8 cellular contexts compared by ENCODE assay signal in the genomic region with DNA sequence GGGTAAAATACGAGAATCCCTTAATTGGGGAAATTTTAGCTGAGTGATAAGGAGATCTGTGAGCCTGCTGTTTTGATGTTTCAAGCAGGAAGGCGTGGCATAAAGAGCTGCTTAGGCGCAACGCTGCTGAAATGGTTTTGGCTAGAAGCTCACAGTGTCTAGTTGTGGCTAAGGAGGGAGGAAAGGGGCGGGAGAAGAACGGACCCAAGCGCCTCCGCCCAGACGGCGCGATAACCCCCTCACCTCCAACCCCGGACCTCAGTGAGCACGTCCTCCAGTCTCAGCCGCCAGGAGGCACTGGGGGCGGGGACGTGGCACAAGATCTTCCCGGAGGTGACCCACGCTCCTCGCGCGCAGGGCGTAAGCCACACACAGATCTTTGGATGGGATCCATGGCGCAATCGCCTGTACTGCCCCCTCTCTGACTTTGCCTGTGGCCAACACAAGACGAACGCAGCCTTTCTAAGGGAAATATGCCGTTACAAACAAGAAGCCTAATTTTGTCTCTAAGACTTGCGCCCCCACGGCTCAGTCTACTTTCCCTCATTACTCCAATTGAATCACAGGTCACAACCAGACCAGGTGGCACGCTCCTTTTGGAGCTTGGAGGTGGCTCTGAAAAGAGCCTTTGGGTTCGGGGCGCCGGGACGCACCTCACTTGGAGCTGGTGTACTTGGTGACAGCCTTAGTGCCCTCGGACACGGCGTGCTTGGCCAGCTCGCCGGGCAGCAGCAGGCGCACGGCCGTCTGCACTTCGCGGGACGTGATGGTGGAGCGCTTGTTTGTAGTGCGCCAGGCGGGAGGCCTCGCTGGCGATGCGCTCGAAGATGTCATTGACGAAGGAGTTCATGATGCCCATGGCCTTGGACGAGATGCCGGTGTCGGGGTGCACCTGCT. TPM values are rescaled to one million over a fixed set of nuclear protein-coding genes. Genes with fewer than 3 reads are reported as not detected.
DNase-seq lines count a peak whose midpoint lies in the region; ATAC-seq and TF ChIP-seq lines count a peak whose summit lies in the region.

No MANE protein-coding gene starts in this region.

- H3K27me3 Mint-ChIP-seq in osteocyte (ENCODE audit: unreplicated experiment): peaks cover 67% of the 10 kb centered on the region

- ATAC-seq in GM21526 (IDR thresholded peaks at IDR 0.05; ENCODE audit: low FRiP score, unreplicated experiment): peak; percentile 54

- no peaks in the 10 kb centered on the region for H3K36me3 Mint-ChIP-seq in osteocyte (ENCODE audit: unreplicated experiment)

- H3K9ac ChIP-seq in MM.1S (ENCODE audit: low read length): no peak overlapping the region

- H3K4me1 ChIP-seq in MM.1S (ENCODE audit: low read length): peaks cover 30% of the 10 kb centered on the region

- no peak overlapping the region for H3K27ac ChIP-seq in MM.1S (ENCODE audit: low read length)

- TF ChIP-seq POLR2A in erythroblast (IDR thresholded peaks at IDR 0.05; ENCODE audit: low read length): peak; percentile 83

- H2AFZ ChIP-seq in MM.1S (ENCODE audit: low read length): peak overlapping the region; percentile 49

- no peaks in the 10 kb centered on the region for H3K79me2 ChIP-seq in MM.1S (ENCODE audit: low read length)

- H3K4me3 Mint-ChIP-seq in osteocyte (ENCODE audit: unreplicated experiment): peak overlapping the region; percentile 80

- TF ChIP-seq CTCF in MM.1S (IDR thresholded peaks at IDR 0.05; ENCODE audit: low read length) (peak; percentile 21; the same call in 1 of the 2 replicates), osteocyte (IDR thresholded peaks at IDR 0.05) (no peak)

- H3K27me3 ChIP-seq in MM.1S (replicated peaks; ENCODE audit: insufficient read depth, low read length): 0 out of 2 replicates have a peak, but pooled peaks cover 3% of the 10 kb centered on the region

- H3K4me1 Mint-ChIP-seq in osteocyte (ENCODE audit: unreplicated experiment): peaks cover 25% of the 10 kb centered on the region

- H3F3A ChIP-seq in MM.1S (ENCODE audit: insufficient read depth, low read length): peaks cover 19% of the 10 kb centered on the region; the same call in 1 of the 2 replicates

- H3K4me2 ChIP-seq in MM.1S (ENCODE audit: low read depth, low read length): peak overlapping the region; percentile 71

- no peaks in the 10 kb centered on the region for H3K9me3 Mint-ChIP-seq in osteocyte (ENCODE audit: unreplicated experiment)

- H3K36me3 ChIP-seq in MM.1S (replicated peaks; ENCODE audit: insufficient read depth, low read length): no peaks in the 10 kb centered on the region

- DNase-seq in ELR (ENCODE audit: low read depth) (peak; percentile 30), MM.1S (peak; percentile 45), erythroblast (lab: John Stamatoyannopoulos, UW) (peak; percentile 90 to 95), osteocyte (ENCODE audit: extremely low spot score, unreplicated experiment) (no peak), HuH-7 (ENCODE audit: low spot score) (no peak), amniotic stem cell (lab: John Stamatoyannopoulos, UW) (no peak)
- DNase-seq in activated CD4-positive, alpha-beta T cell treated with anti-CD3 and anti-CD28 coated beads for 4 hours: peak; percentile 15 to 38

- H3K9me2 ChIP-seq in MM.1S (replicated peaks; ENCODE audit: insufficient read depth, low read length): no peaks in the 10 kb centered on the region

- no peaks in the 10 kb centered on the region for H4K20me1 ChIP-seq in MM.1S (ENCODE audit: insufficient read depth, low read length)

- H3K9me3 ChIP-seq in MM.1S (replicated peaks; ENCODE audit: insufficient read depth, low read length): no peaks in the 10 kb centered on the region

- H3K27ac Mint-ChIP-seq in osteocyte (ENCODE audit: unreplicated experiment): no peak overlapping the region

- peak overlapping the region; percentile 29; the same call in 1 of the 2 replicates for H3K4me3 ChIP-seq in MM.1S (ENCODE audit: low read length)

RNA-seq across cellular contexts. Expression of a gene that starts 23.4 kb away (rescaled TPM):
- 156 and 168 TPM in 2 replicates for total RNA-seq in osteocyte

RNA-seq across cellular contexts. Expression of a gene that starts 47.1 kb away (rescaled TPM):
- 1.3 and 1.8 TPM in 2 replicates for total RNA-seq in osteocyte

RNA-seq across cellular contexts. Expression of a gene that starts 57.2 kb away (rescaled TPM):
- total RNA-seq in osteocyte: 22.0 and 25.2 TPM in 2 replicates

Comparison
In these comparisons a context has a peak if more than half of its experiments do, and no peak if none do; other contexts are left out.
1. DNase-seq: peak in ELR (single experiment), MM.1S (single experiment), activated CD4-positive, alpha-beta T cell treated with anti-CD3 and anti-CD28 coated beads for 4 hours (2 of 2) and erythroblast (2 of 2); none in osteocyte (single experiment), HuH-7 (single experiment) and amniotic stem cell (single experiment).